Comparison of ENCODE assay signal across 1 cellular context in genomic region chr17:39711071-39711470, GRCh38. TPM values are rescaled to one million over a fixed set of nuclear protein-coding genes. Genes with fewer than 3 reads are reported as not detected.
"Had no signal": no experiment of that assay in that cellular context is flagged by ENCODE, and none has a peak within 500 bp of the region (broad histone marks: within the 10 kb centered on the region; RNA-seq: fewer than 3 reads in every experiment).

No MANE protein-coding gene starts in this region.

RNA-seq across cellular contexts. Expression of gene PNMT, which starts 42.8 kb away (rescaled TPM):
- total RNA-seq: GM12878 had no signal
- polyA plus RNA-seq: GM12878 had no signal
